ENCODE assay signal across 8 cellular contexts in genomic region chr6:2990179-2990931, GRCh38. TPM values are rescaled to one million over a fixed set of nuclear protein-coding genes. Genes with fewer than 3 reads are reported as not detected.
DNase-seq lines count a peak whose midpoint lies in the region; ATAC-seq and TF ChIP-seq lines count a peak whose summit lies in the region.

No MANE protein-coding gene starts in this region.

- DNase-seq in heart left ventricle (no peak), Right ventricle myocardium inferior (ENCODE audit: missing footprints) (no peak), RKO (ENCODE audit: low spot score) (peak; percentile 69), cerebellar cortex (ENCODE audit: low spot score) (peak; percentile 67), memory B cell (ENCODE audit: low spot score in 2 of 2) (no peak), tibial artery (no peak), cortex of kidney (lab: John Stamatoyannopoulos, UW) (no peak)

- peak overlapping the region; percentile 69 to 93 (median 80) for H3K4me3 ChIP-seq in heart left ventricle
- peak overlapping the region; percentile 82 to 92 for H3K4me3 ChIP-seq in tibial artery

- WGBS in heart left ventricle, 4 donors = 2 to 7% (median 3%) methylated on average over 19 of the region's 19 CpGs

- H3K9me3 ChIP-seq in heart left ventricle = no peaks in the 10 kb centered on the region
- no peaks in the 10 kb centered on the region for H3K9me3 ChIP-seq in tibial artery

- peak overlapping the region; percentile 85 for H3K4me3 Mint-ChIP-seq in memory B cell

- no peak for TF ChIP-seq POLR2A in heart left ventricle (IDR thresholded peaks at IDR 0.05)

- H3K27me3 ChIP-seq in heart left ventricle (no peaks in the 10 kb centered on the region), tibial artery (no peaks in the 10 kb centered on the region)

- intact Hi-C loops in heart left ventricle (cut with DNase I) (loop anchor here in 3 of 10 donors (10.0 kb wide), 1 partner anchor 264 kb away; the partner anchor contains the start of gene PSMG4 (in 3 of the 3)), Right ventricle myocardium inferior (cut with DNase I) (loop anchor here (10.0 kb wide), 2 partner anchors 264 to 1004 kb away; partner anchors contain the start of gene PSMG4), tibial artery (cut with DNase I; ENCODE audit: low total_unique reads) (no loop called here)

- ATAC-seq in heart left ventricle (no peak), Right ventricle myocardium inferior (no peak), memory B cell (ENCODE audit: low read depth) (no peak), HG03196 (IDR thresholded peaks at IDR 0.05; ENCODE audit: unreplicated experiment) (no peak)

- H3K36me3 ChIP-seq in heart left ventricle (peaks cover 0 to 8% (median 0%) of the 10 kb centered on the region in 9 donors), tibial artery (no peaks in the 10 kb centered on the region)

- no peaks in the 10 kb centered on the region for H3K36me3 Mint-ChIP-seq in memory B cell

- H3K27me3 Mint-ChIP-seq in memory B cell = no peaks in the 10 kb centered on the region

- peak overlapping the region; percentile 99 for H3K27ac Mint-ChIP-seq in memory B cell

- peaks cover 15% of the 10 kb centered on the region for H3K4me1 Mint-ChIP-seq in memory B cell

- no peak for TF ChIP-seq CTCF in heart left ventricle (IDR thresholded peaks at IDR 0.05)
- TF ChIP-seq CTCF in tibial artery (IDR thresholded peaks at IDR 0.05) = no peak

- no peaks in the 10 kb centered on the region for H3K9me3 Mint-ChIP-seq in memory B cell

- H3K4me1 ChIP-seq in heart left ventricle (peaks cover 0 to 29% (median 18%) of the 10 kb centered on the region in 12 donors), tibial artery (peaks cover 0 to 26% (median 18%) of the 10 kb centered on the region in 4 donors)

- H3K27ac ChIP-seq in heart left ventricle (peak overlapping the region; percentile 92 to 100 (median 99)), tibial artery (peak overlapping the region; percentile 95 to 97)

RNA-seq across cellular contexts. Expression of gene NQO2, which starts 9.3 kb away (rescaled TPM):
- total RNA-seq in heart left ventricle (10 to 100 TPM; 37.0 to 76.0 (median 62.8) TPM), Right ventricle myocardium inferior (57.5 TPM)
- polyA plus RNA-seq in heart left ventricle = 10 to 100 TPM; 40.8 to 85.4 TPM

RNA-seq across cellular contexts. Expression of gene SERPINB6, which starts 19.0 kb away (rescaled TPM):
- 100 to 1,000 TPM; 168 to 246 (median 188) TPM for total RNA-seq in heart left ventricle
- 100 to 1,000 TPM; 146 to 157 TPM for polyA plus RNA-seq in heart left ventricle
- 275 TPM for total RNA-seq in Right ventricle myocardium inferior

Comparison
In these comparisons a context has a peak if more than half of its experiments do, and no peak if none do; other contexts are left out.
1. DNase-seq: peak in RKO (single experiment) and cerebellar cortex (single experiment); none in heart left ventricle (0 of 5), Right ventricle myocardium inferior (single experiment), memory B cell (0 of 2), tibial artery (0 of 2) and cortex of kidney (single experiment).